Comparison of ENCODE assay signal across 9 cellular contexts in the genomic region with DNA sequence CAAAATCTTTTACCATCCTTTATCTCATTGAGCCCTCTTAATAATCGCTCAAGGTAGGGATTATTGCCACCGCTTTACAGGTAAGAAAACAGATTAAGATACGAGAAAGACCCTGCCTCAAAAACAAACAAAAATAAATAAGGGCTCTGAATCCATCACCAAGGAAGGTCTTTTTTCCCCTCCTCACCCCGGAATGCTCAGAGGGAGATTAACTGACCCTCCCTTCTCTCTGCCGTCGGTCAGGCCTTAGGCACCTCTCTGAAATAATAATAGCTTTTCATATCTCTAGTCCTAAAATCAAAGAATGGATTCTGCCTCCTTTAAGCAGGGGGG. TPM values are rescaled to one million over a fixed set of nuclear protein-coding genes. Genes with fewer than 3 reads are reported as not detected.
DNase-seq lines count a peak whose midpoint lies in the region; ATAC-seq, FAIRE-seq and TF ChIP-seq lines count a peak whose summit lies in the region.
"Had no signal": no experiment of that assay in that cellular context is flagged by ENCODE, and none has a peak within 500 bp of the region (broad histone marks: within the 10 kb centered on the region; RNA-seq: fewer than 3 reads in every experiment).

No MANE protein-coding gene starts in this region.

- peaks cover 6% of the 10 kb centered on the region for H3K4me1 ChIP-seq in GM12878 (ENCODE audit: control insufficient read depth, insufficient read depth, low read length)
- peaks cover 3 to 9% of the 10 kb centered on the region in 2 donors for H3K4me1 ChIP-seq in lung (ENCODE audit: control insufficient read depth in 2 of 2, insufficient read depth in 2 of 2, low read length in 2 of 2)
- H3K4me1 ChIP-seq in transverse colon, result peaks cover 14 to 27% (median 24%) of the 10 kb centered on the region in 4 donors

- no peak for FAIRE-seq in GM12878 (lab: Jason Lieb, UNC)

- H3K4me1 Mint-ChIP-seq in activated T-cell treated with anti-CD3 and anti-CD28 coated beads, Interleukin-2, amount 50 U/mL, for 72 hours (ENCODE audit: low read depth), result peaks cover 19% of the 10 kb centered on the region

- no peak for TF ChIP-seq POLR2A in GM12878 (IDR thresholded peaks at IDR 0.05; ENCODE audit: low read depth, low read length)
- no peak for TF ChIP-seq POLR2A in transverse colon (IDR thresholded peaks at IDR 0.05)

- in situ Hi-C loops in GM12878 (cut with MboI) (no loop called here), transverse colon (cut with MboI; ENCODE audit: low pct_ligation_motif_present in 1 of 4, low pct_unique_long_range_greater_than_20kb in 1 of 4, low sequenced_read_pairs in 3 of 4) (no loop called here)

- RAD21 ChIA-PET in GM12878 (lab: Charles Lee; ENCODE audit: unreplicated experiment), result interaction anchor here (0.7 kb wide), 1 partner anchor 58 kb away, joined by 3 read pairs; no protein-coding TSS in a partner anchor

- peaks cover 0 to 2% of the 10 kb centered on the region in 2 donors for H3K36me3 Mint-ChIP-seq in activated T-cell treated with anti-CD3 and anti-CD28 coated beads, Interleukin-2, amount 50 U/mL, for 72 hours (ENCODE audit: insufficient read depth in 2 of 2)

- no peaks in the 10 kb centered on the region for H3K27me3 Mint-ChIP-seq in activated T-cell treated with anti-CD3 and anti-CD28 coated beads, Interleukin-2, amount 50 U/mL, for 72 hours (ENCODE audit: low read depth)

- POLR2A ChIA-PET in GM12878 (lab: Charles Lee), result interaction anchor here (0.6 to 1.4 kb wide), 6 partner anchors 9 to 136 kb away, joined by 3 to 4 read pairs (median 3); no protein-coding TSS in a partner anchor

- BruUV-seq in GM12878 (replicated peaks; lab: Mats Ljungman, UMichigan), result TSS peak; percentile 96

- H4K20me1 ChIP-seq in GM12878 (ENCODE audit: control insufficient read depth, insufficient read depth), result no peaks in the 10 kb centered on the region

- DNase-seq in activated T-cell treated with anti-CD3 and anti-CD28 coated beads, Interleukin-2, amount 50 U/mL, for 72 hours, result no peak
- DNase-seq in activated T-cell treated with anti-CD3 and anti-CD28 coated beads for 4 hours, result no peak
- DNase-seq in GM12878 (ENCODE audit: low read depth, low spot score), result no peak
- no peak for DNase-seq in lung (ENCODE audit: low spot score)
- DNase-seq in transverse colon, result no peak
- DNase-seq in NCI-H2107 (lab: John Stamatoyannopoulos, UW), result no peak
- DNase-seq in RKO (ENCODE audit: low spot score), result no peak
- no peak for DNase-seq in NCI-H82 treated with DMSO at 0.1 percent for 48 hours (lab: John Stamatoyannopoulos, UW; ENCODE audit: unreplicated experiment)

- CTCF ChIA-PET in GM12878 (lab: Yijun Ruan, JAX), result interaction anchor here (0.6 to 2.3 kb wide), 12 partner anchors 9 to 200 kb away, joined by 3 to 18 read pairs (median 3); a partner anchor contains a TSS

- intact Hi-C loops in GM12878 (cut with micrococcal nuclease; ENCODE audit: unreplicated experiment), result loop anchor here (5.0 kb wide), 1 partner anchor 195 kb away; a partner anchor contains a TSS
- intact Hi-C loops in transverse colon (cut with DNase I; ENCODE audit: low total_unique reads), result no loop called here

- H3K4me3 ChIP-seq in GM12878 (peak overlapping the region; percentile 77), lung (peak overlapping the region; percentile 17), transverse colon (peak overlapping the region; percentile 15 to 92 (median 35))

- ATAC-seq in activated T-cell treated with anti-CD3 and anti-CD28 coated beads, Interleukin-2, amount 50 U/mL, for 72 hours (replicated peaks in 1 of 2), result no peak
- ATAC-seq in GM12878 (no peak), lung (ENCODE audit: insufficient read depth, low FRiP score) (no peak)

- WGBS in GM12878 (ENCODE audit: insufficient coverage, insufficient replicate concordance, low lambda C conversion rate, missing lambda C conversion rate), result 0% methylated on average over 6 of the region's 6 CpGs
- 11 to 23% methylated on average over 6 of the region's 6 CpGs for WGBS in lung, 2 donors
- 1 to 6% methylated on average over 6 of the region's 6 CpGs for WGBS in transverse colon (ENCODE audit: low coverage in 1 of 2), 2 donors

- peaks cover 11% of the 10 kb centered on the region for H3K79me2 ChIP-seq in GM12878 (ENCODE audit: control insufficient read depth, insufficient read depth, low read length)

- peak overlapping the region; percentile 36; the same call in 1 of the 2 replicates for H3K9ac ChIP-seq in GM12878 (ENCODE audit: control insufficient read depth, insufficient read depth, low read length)

- peak overlapping the region; percentile 58 for H2AFZ ChIP-seq in GM12878 (ENCODE audit: control insufficient read depth, low read depth, low read length)

- peak overlapping the region; percentile 95 to 97 for H3K4me3 Mint-ChIP-seq in activated T-cell treated with anti-CD3 and anti-CD28 coated beads, Interleukin-2, amount 50 U/mL, for 72 hours

- SMC1A ChIA-PET in GM12878 (lab: Charles Lee; ENCODE audit: uncharacterized antibody, unreplicated experiment), result interaction anchor here (0.8 to 1.8 kb wide), 4 partner anchors 45 to 79 kb away, joined by 3 to 19 read pairs (median 4); a partner anchor contains a TSS

- peak overlapping the region; percentile 95 for H3K27ac Mint-ChIP-seq in activated T-cell treated with anti-CD3 and anti-CD28 coated beads, Interleukin-2, amount 50 U/mL, for 72 hours

- no peaks in the 10 kb centered on the region for H3K27me3 ChIP-seq in GM12878 (replicated peaks in 1 of 2; ENCODE audit: control insufficient read depth in 2 of 2, insufficient read depth in 2 of 2, low read length in 1 of 2)
- no peaks in the 10 kb centered on the region for H3K27me3 ChIP-seq in lung (ENCODE audit: control insufficient read depth, insufficient read depth)
- H3K27me3 ChIP-seq in transverse colon, result no peaks in the 10 kb centered on the region

- TF ChIP-seq CTCF in GM12878 (IDR thresholded peaks at IDR 0.05 in 2 of 3, conservative IDR thresholded peaks at IDR 0.05 in 1 of 3; ENCODE audit: control insufficient read depth in 2 of 3, extremely low read depth in 1 of 3, insufficient read depth in 1 of 3, low read depth in 3 of 3, low read length in 3 of 3) (no peak), lung (IDR thresholded peaks at IDR 0.05; ENCODE audit: control extremely low read depth, extremely low read depth) (no peak), transverse colon (IDR thresholded peaks at IDR 0.05) (no peak)

- TF ChIP-seq EP300 in GM12878 (IDR thresholded peaks at IDR 0.05; ENCODE audit: borderline replicate concordance in 1 of 2, control insufficient read depth in 1 of 2, low read depth in 2 of 2, low read length in 2 of 2) (no peak), transverse colon (IDR thresholded peaks at IDR 0.05; ENCODE audit: low read depth) (no peak)

- no peak for TF ChIP-seq RAD21 in GM12878 (IDR thresholded peaks at IDR 0.05; ENCODE audit: insufficient read depth, low read depth, low read length)

- H3K9me3 ChIP-seq in GM12878 (replicated peaks; ENCODE audit: control insufficient read depth, insufficient read depth, low read length), result no peaks in the 10 kb centered on the region
- no peaks in the 10 kb centered on the region for H3K9me3 ChIP-seq in lung (ENCODE audit: control insufficient read depth in 2 of 2, insufficient read depth in 1 of 2, low read length in 1 of 2)
- no peaks in the 10 kb centered on the region for H3K9me3 ChIP-seq in transverse colon

- H3K36me3 ChIP-seq in GM12878 (ENCODE audit: control insufficient read depth in 2 of 2, insufficient read depth in 2 of 2, low read length in 1 of 2) (no peaks in the 10 kb centered on the region), lung (ENCODE audit: control insufficient read depth in 2 of 2, insufficient read depth in 2 of 2, low read length in 2 of 2) (peaks cover 0 to 17% of the 10 kb centered on the region in 2 donors), transverse colon (peaks cover 0 to 11% (median 3%) of the 10 kb centered on the region in 4 donors)

- H3K4me2 ChIP-seq in GM12878 (ENCODE audit: control insufficient read depth, insufficient read depth), result peak overlapping the region; percentile 23

- H3K9me3 Mint-ChIP-seq in activated T-cell treated with anti-CD3 and anti-CD28 coated beads, Interleukin-2, amount 50 U/mL, for 72 hours, result no peaks in the 10 kb centered on the region

- H3K27ac ChIP-seq in GM12878 (ENCODE audit: control insufficient read depth, insufficient read depth) (peak overlapping the region; percentile 5; the same call in 1 of the 2 replicates), lung (ENCODE audit: low read depth in 1 of 2, low read length in 1 of 2) (peak overlapping the region; percentile 78 to 83), transverse colon (peak overlapping the region; percentile 85 to 88 (median 87))

RNA-seq across cellular contexts. Expression of a gene that starts 0.6 kb away (rescaled TPM):
- 10 to 100 TPM; 20.9 to 27.0 TPM for total RNA-seq in activated T-cell treated with anti-CD3 and anti-CD28 coated beads, Interleukin-2, amount 50 U/mL, for 72 hours
- 33.5 and 35.5 TPM in 2 replicates for total RNA-seq in GM12878 (2013; cell fraction: nucleolus; rRNA removed)
- total RNA-seq in GM12878 (2014; rRNA removed), result 7.4 and 10.2 TPM in 2 replicates
- total RNA-seq in GM12878 (2014; rRNA removed; fragmentation: Illumina TruSeq; extraction: Trizol), result 2.0 and 2.2 TPM in 2 replicates
- 16.5 and 19.0 TPM in 2 replicates for total RNA-seq in GM12878 (2021)
- 3.9 TPM for polyA plus RNA-seq in GM12878 (2011; ENCODE audit: low read depth)
- polyA plus RNA-seq in GM12878 (2011; rRNA removed), result 0.65 and 2.3 TPM in 2 replicates
- 3.6 and 4.5 TPM in 2 replicates for polyA plus RNA-seq in GM12878 (2011; cell fraction: cytosol; rRNA removed)
- 27.0 and 30.1 TPM in 2 replicates for polyA plus RNA-seq in GM12878 (2011; cell fraction: nucleus; rRNA removed)
- 12.6 and 13.8 TPM in 2 replicates for polyA plus RNA-seq in GM12878 (2012)
- polyA plus RNA-seq in GM12878 (2014; fragmentation: Illumina TruSeq; extraction: Trizol), result 0.52 and 2.4 TPM in 2 replicates
- polyA plus RNA-seq in GM12878 (2014; fragmentation: Nextera tagmentation; extraction: Ambion mirVana), result under 1 TPM; 0.08 to 0.51 TPM
- 7.2 and 13.2 TPM in 2 replicates for polyA plus RNA-seq in GM12878 (2014; rRNA removed)
- polyA plus RNA-seq in GM12878 (2016; fragmentation: Nextera tagmentation; extraction: Ambion mirVana), result 1 to 10 TPM; 6.8 to 8.3 TPM
- 5.6 and 6.2 TPM in 2 replicates for polyA minus RNA-seq in GM12878 (2011; rRNA and poly(A)+ RNA removed)
- 6.5 and 6.8 TPM in 2 replicates for polyA minus RNA-seq in GM12878 (2011; cell fraction: cytosol; rRNA and poly(A)+ RNA removed)
- polyA minus RNA-seq in GM12878 (2011; cell fraction: nucleus; rRNA and poly(A)+ RNA removed), result 20.1 and 25.6 TPM in 2 replicates
- total RNA-seq in lung, result 10 to 100 TPM; 17.4 to 32.5 TPM
- polyA plus RNA-seq in lung, result 10 to 100 TPM; 19.1 to 22.9 TPM
- total RNA-seq in transverse colon, result 10 to 100 TPM; 30.1 to 82.3 (median 46.4) TPM

RNA-seq across cellular contexts. Expression of a gene that starts 6.9 kb away (rescaled TPM):
- 10 to 100 TPM; 15.0 to 24.0 TPM for total RNA-seq in activated T-cell treated with anti-CD3 and anti-CD28 coated beads, Interleukin-2, amount 50 U/mL, for 72 hours
- 8.1 and 8.8 TPM in 2 replicates for total RNA-seq in GM12878 (2013; cell fraction: nucleolus; rRNA removed)
- total RNA-seq in GM12878 (2014; rRNA removed) (2.8 and 3.3 TPM in 2 replicates), GM12878 (2014; rRNA removed; fragmentation: Illumina TruSeq; extraction: Trizol) (1.2 and 1.7 TPM in 2 replicates), GM12878 (2021) (4.7 and 4.9 TPM in 2 replicates), lung (10 to 100 TPM in 1 of 2 donors, 1 to 10 TPM in 1; 9.8 to 27.8 TPM), transverse colon (10 to 100 TPM; 16.7 to 38.1 (median 26.8) TPM)
- 8.8 TPM for polyA plus RNA-seq in GM12878 (2011; ENCODE audit: low read depth)
- polyA plus RNA-seq in GM12878 (2011; rRNA removed) (5.0 and 6.7 TPM in 2 replicates), GM12878 (2014; fragmentation: Illumina TruSeq; extraction: Trizol) (1.4 and 1.8 TPM in 2 replicates), GM12878 (2014; fragmentation: Nextera tagmentation; extraction: Ambion mirVana) (under 1 TPM; 0.08 to 0.11 TPM), GM12878 (2014; rRNA removed) (2.2 and 3.6 TPM in 2 replicates), GM12878 (2016; fragmentation: Nextera tagmentation; extraction: Ambion mirVana) (1 to 10 TPM; 1.7 to 3.1 TPM), lung (10 to 100 TPM; 14.4 to 20.2 TPM)
- polyA plus RNA-seq in GM12878 (2011; cell fraction: cytosol; rRNA removed), result 6.8 and 7.2 TPM in 2 replicates
- 20.9 and 29.4 TPM in 2 replicates for polyA plus RNA-seq in GM12878 (2011; cell fraction: nucleus; rRNA removed)
- polyA plus RNA-seq in GM12878 (2012), result 11.9 and 13.1 TPM in 2 replicates
- polyA minus RNA-seq in GM12878 (2011; rRNA and poly(A)+ RNA removed), result 4.2 and 4.8 TPM in 2 replicates
- polyA minus RNA-seq in GM12878 (2011; cell fraction: cytosol; rRNA and poly(A)+ RNA removed), result 2.8 and 2.9 TPM in 2 replicates
- 4.1 and 4.3 TPM in 2 replicates for polyA minus RNA-seq in GM12878 (2011; cell fraction: nucleus; rRNA and poly(A)+ RNA removed)

RNA-seq across cellular contexts. Expression of a gene that starts 18.1 kb away (rescaled TPM):
- under 1 TPM; 0.58 to 0.81 TPM for total RNA-seq in activated T-cell treated with anti-CD3 and anti-CD28 coated beads, Interleukin-2, amount 50 U/mL, for 72 hours
- not detected in 2 replicates for total RNA-seq in GM12878 (2013; cell fraction: nucleolus; rRNA removed)
- total RNA-seq in GM12878 (2014; rRNA removed), result not detected in 2 replicates
- total RNA-seq in GM12878 (2014; rRNA removed; fragmentation: Illumina TruSeq; extraction: Trizol), result not detected in 2 replicates
- total RNA-seq in GM12878 (2021), result not detected in 2 replicates
- not detected for polyA plus RNA-seq in GM12878 (2011; ENCODE audit: low read depth)
- not detected in 2 replicates for polyA plus RNA-seq in GM12878 (2011; rRNA removed)
- polyA plus RNA-seq in GM12878 (2011; cell fraction: cytosol; rRNA removed), result not detected in 2 replicates
- polyA plus RNA-seq in GM12878 (2011; cell fraction: nucleus; rRNA removed), result not detected in 2 replicates
- not detected in 2 replicates for polyA plus RNA-seq in GM12878 (2012)
- polyA plus RNA-seq in GM12878 (2014; fragmentation: Illumina TruSeq; extraction: Trizol), result not detected in 2 replicates
- not detected for polyA plus RNA-seq in GM12878 (2014; fragmentation: Nextera tagmentation; extraction: Ambion mirVana)
- not detected in 2 replicates for polyA plus RNA-seq in GM12878 (2014; rRNA removed)
- not detected for polyA plus RNA-seq in GM12878 (2016; fragmentation: Nextera tagmentation; extraction: Ambion mirVana)
- not detected in 2 replicates for polyA minus RNA-seq in GM12878 (2011; rRNA and poly(A)+ RNA removed)
- not detected in 2 replicates for polyA minus RNA-seq in GM12878 (2011; cell fraction: cytosol; rRNA and poly(A)+ RNA removed)
- not detected in 2 replicates for polyA minus RNA-seq in GM12878 (2011; cell fraction: nucleus; rRNA and poly(A)+ RNA removed)
- total RNA-seq in lung, result not detected
- polyA plus RNA-seq in lung, result under 1 TPM in 1 of 2 donors, not detected in 1; 0.19 TPM
- 1 to 10 TPM in 1 of 4 donors, not detected in 3; 6.0 TPM for total RNA-seq in transverse colon
- total RNA-seq: dermis microvascular lymphatic vessel endothelial cell had no signal

RNA-seq across cellular contexts. Expression of a gene that starts 39.2 kb away (rescaled TPM):
- 100 to 1,000 TPM; 136 to 159 TPM for total RNA-seq in activated T-cell treated with anti-CD3 and anti-CD28 coated beads, Interleukin-2, amount 50 U/mL, for 72 hours
- total RNA-seq in GM12878 (2013; cell fraction: nucleolus; rRNA removed), result 122 and 128 TPM in 2 replicates
- 50.9 and 64.6 TPM in 2 replicates for total RNA-seq in GM12878 (2014; rRNA removed)
- 24.3 and 24.5 TPM in 2 replicates for total RNA-seq in GM12878 (2014; rRNA removed; fragmentation: Illumina TruSeq; extraction: Trizol)
- 165 and 166 TPM in 2 replicates for total RNA-seq in GM12878 (2021)
- 43.3 TPM for polyA plus RNA-seq in GM12878 (2011; ENCODE audit: low read depth)
- 21.0 and 50.4 TPM in 2 replicates for polyA plus RNA-seq in GM12878 (2011; rRNA removed)
- 79.0 and 83.3 TPM in 2 replicates for polyA plus RNA-seq in GM12878 (2011; cell fraction: cytosol; rRNA removed)
- polyA plus RNA-seq in GM12878 (2011; cell fraction: nucleus; rRNA removed), result 107 and 190 TPM in 2 replicates
- polyA plus RNA-seq in GM12878 (2012), result 112 and 125 TPM in 2 replicates
- 18.9 and 71.4 TPM in 2 replicates for polyA plus RNA-seq in GM12878 (2014; fragmentation: Illumina TruSeq; extraction: Trizol)
- polyA plus RNA-seq in GM12878 (2014; fragmentation: Nextera tagmentation; extraction: Ambion mirVana), result 1 to 10 TPM; 1.0 to 2.2 TPM
- polyA plus RNA-seq in GM12878 (2014; rRNA removed), result 68.5 and 102 TPM in 2 replicates
- polyA plus RNA-seq in GM12878 (2016; fragmentation: Nextera tagmentation; extraction: Ambion mirVana), result 10 to 100 TPM; 88.1 to 97.5 TPM
- 75.9 and 95.9 TPM in 2 replicates for polyA minus RNA-seq in GM12878 (2011; rRNA and poly(A)+ RNA removed)
- 32.5 and 39.8 TPM in 2 replicates for polyA minus RNA-seq in GM12878 (2011; cell fraction: cytosol; rRNA and poly(A)+ RNA removed)
- polyA minus RNA-seq in GM12878 (2011; cell fraction: nucleus; rRNA and poly(A)+ RNA removed), result 37.4 and 72.2 TPM in 2 replicates
- total RNA-seq in lung, result 100 to 1,000 TPM in 1 of 2 donors, 10 to 100 TPM in 1; 71.2 to 139 TPM
- polyA plus RNA-seq in lung, result 100 to 1,000 TPM in 1 of 2 donors, 10 to 100 TPM in 1; 42.1 to 144 TPM
- 100 to 1,000 TPM in 2 of 4 donors, 10 to 100 TPM in 2; 67.9 to 202 (median 116) TPM for total RNA-seq in transverse colon

RNA-seq across cellular contexts. Expression of a gene that starts 54.3 kb away (rescaled TPM):
- 1 to 10 TPM; 1.7 to 2.7 TPM for total RNA-seq in activated T-cell treated with anti-CD3 and anti-CD28 coated beads, Interleukin-2, amount 50 U/mL, for 72 hours
- not detected in 2 replicates for total RNA-seq in GM12878 (2013; cell fraction: nucleolus; rRNA removed)
- total RNA-seq in GM12878 (2014; rRNA removed), result not detected in 2 replicates
- not detected in 2 replicates for total RNA-seq in GM12878 (2014; rRNA removed; fragmentation: Illumina TruSeq; extraction: Trizol)
- not detected in 2 replicates for total RNA-seq in GM12878 (2021)
- polyA plus RNA-seq in GM12878 (2011; ENCODE audit: low read depth), result not detected
- not detected in 2 replicates for polyA plus RNA-seq in GM12878 (2011; rRNA removed)
- not detected in 2 replicates for polyA plus RNA-seq in GM12878 (2011; cell fraction: cytosol; rRNA removed)
- polyA plus RNA-seq in GM12878 (2011; cell fraction: nucleus; rRNA removed), result not detected in 2 replicates
- polyA plus RNA-seq in GM12878 (2012), result not detected in 2 replicates
- not detected in 2 replicates for polyA plus RNA-seq in GM12878 (2014; fragmentation: Illumina TruSeq; extraction: Trizol)
- polyA plus RNA-seq in GM12878 (2014; fragmentation: Nextera tagmentation; extraction: Ambion mirVana), result not detected
- polyA plus RNA-seq in GM12878 (2014; rRNA removed), result 0.10 TPM in 1 of 2 replicates, not detected in the other
- polyA plus RNA-seq in GM12878 (2016; fragmentation: Nextera tagmentation; extraction: Ambion mirVana), result not detected
- not detected in 2 replicates for polyA minus RNA-seq in GM12878 (2011; rRNA and poly(A)+ RNA removed)
- polyA minus RNA-seq in GM12878 (2011; cell fraction: cytosol; rRNA and poly(A)+ RNA removed), result not detected in 2 replicates
- not detected in 2 replicates for polyA minus RNA-seq in GM12878 (2011; cell fraction: nucleus; rRNA and poly(A)+ RNA removed)
- total RNA-seq in lung, result under 1 TPM in 1 of 2 donors, not detected in 1; 0.55 TPM
- under 1 TPM; 0.24 to 0.39 TPM for polyA plus RNA-seq in lung
- not detected for total RNA-seq in transverse colon
- total RNA-seq: dermis microvascular lymphatic vessel endothelial cell had no signal

Comparison
In these comparisons a context has a peak if more than half of its experiments do, and no peak if none do; other contexts are left out.
1. H3K27ac ChIP-seq: peak in every context shown above with its lines; median percentile 87 in transverse colon; 80 in lung; 5 in GM12878.
2. H3K4me3 ChIP-seq: peak in every context shown above with its lines; median percentile 77 in GM12878; 35 in transverse colon; 17 in lung.